ENCODE assay signal across 3 cellular contexts in the genomic region with DNA sequence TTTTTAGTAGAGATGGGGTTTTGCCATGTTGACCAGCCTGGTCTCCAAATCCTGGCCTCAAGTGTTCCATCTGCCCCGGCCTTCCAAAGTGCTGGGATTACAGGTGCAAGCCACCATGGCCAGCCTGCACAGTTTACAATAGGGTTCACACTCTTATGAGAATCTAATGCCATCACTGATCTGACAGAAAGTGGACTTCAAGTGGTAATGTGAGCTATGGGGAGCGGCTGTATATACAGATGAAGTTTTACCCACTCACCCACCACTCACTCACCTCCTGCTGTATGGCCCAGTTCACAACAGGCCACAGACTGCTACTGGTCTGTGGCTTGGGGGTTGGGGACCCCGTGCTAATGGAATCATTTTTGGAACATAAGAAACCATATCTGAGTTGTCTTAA.
"Had no signal": no experiment of that assay in that cellular context is flagged by ENCODE, and none has a peak within 500 bp of the region (broad histone marks: within the 10 kb centered on the region; RNA-seq: fewer than 3 reads in every experiment).

No MANE protein-coding gene starts in this region.

- DNase-seq: GDM1, GF-D8 had no signal

- ATAC-seq: GM12878 had no signal

- H3K4me3 ChIP-seq: GM12878 had no signal
